Comparison of ENCODE assay signal across 10 cellular contexts in the genomic region with DNA sequence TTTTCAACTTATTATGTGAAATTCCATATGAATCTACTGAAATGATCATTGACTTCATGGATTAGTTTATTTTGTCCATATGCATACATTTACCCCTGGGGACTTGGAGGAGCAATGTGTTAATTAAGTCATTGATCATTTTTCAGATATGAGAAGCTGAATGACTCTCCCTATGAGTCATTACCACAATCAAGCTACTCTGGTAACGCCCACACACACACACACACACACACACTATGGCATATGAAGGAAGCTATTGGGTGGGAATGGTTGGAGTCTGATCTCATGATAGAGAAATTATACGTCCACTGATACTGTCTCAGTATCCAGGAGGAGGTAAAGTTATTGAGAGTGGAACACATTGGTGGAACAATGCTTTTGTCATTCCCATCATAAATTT.
DNase-seq lines count a peak whose midpoint lies in the region; TF ChIP-seq lines count a peak whose summit lies in the region.
"Had no signal": no experiment of that assay in that cellular context is flagged by ENCODE, and none has a peak within 500 bp of the region (broad histone marks: within the 10 kb centered on the region; RNA-seq: fewer than 3 reads in every experiment).

No MANE protein-coding gene starts in this region.

- no peak overlapping the region for H3K27ac Mint-ChIP-seq in chondrocyte (ENCODE audit: unreplicated experiment)

- TF ChIP-seq CTCF in cardiac fibroblast (IDR thresholded peaks at IDR 0.05; ENCODE audit: low read depth, low read length) (no peak), osteoblast (IDR thresholded peaks at IDR 0.05; ENCODE audit: extremely low read depth, low read depth, low read length) (no peak), chondrocyte (IDR thresholded peaks at IDR 0.05) (no peak)

- peak overlapping the region; percentile 30 for H3K27ac ChIP-seq in osteoblast (ENCODE audit: low read depth, low read length)
- H3K27ac ChIP-seq: adrenal gland, thoracic aorta had no signal

- H3K4me1 ChIP-seq in osteoblast (ENCODE audit: insufficient read depth, low read length) = peaks cover 20% of the 10 kb centered on the region
- H3K4me1 ChIP-seq: adrenal gland had no signal

- no peak overlapping the region for H3K4me3 ChIP-seq in cardiac fibroblast (replicated peaks in 1 of 2; ENCODE audit: low read depth in 2 of 2, low read length in 2 of 2)
- no peak overlapping the region for H3K4me3 ChIP-seq in osteoblast (ENCODE audit: insufficient read depth, low read length)
- H3K4me3 ChIP-seq: adrenal gland, thoracic aorta had no signal

- no peaks in the 10 kb centered on the region for H3K9me3 Mint-ChIP-seq in chondrocyte (ENCODE audit: low read depth)

- peaks cover 2% of the 10 kb centered on the region for H3K27me3 Mint-ChIP-seq in chondrocyte (ENCODE audit: low read depth)

- no peaks in the 10 kb centered on the region for H3K36me3 Mint-ChIP-seq in chondrocyte (ENCODE audit: low read depth)

- no peaks in the 10 kb centered on the region for H3K79me2 ChIP-seq in osteoblast (ENCODE audit: insufficient read depth, low read length)

- H3K4me1 Mint-ChIP-seq in chondrocyte (ENCODE audit: low read depth) = peaks cover 13% of the 10 kb centered on the region

- no peak overlapping the region for H3K4me3 Mint-ChIP-seq in chondrocyte (ENCODE audit: unreplicated experiment)

- H3K36me3 ChIP-seq in osteoblast (ENCODE audit: insufficient read depth, low read length) = no peaks in the 10 kb centered on the region
- H3K36me3 ChIP-seq: adrenal gland, thoracic aorta had no signal

- H2AFZ ChIP-seq in osteoblast (ENCODE audit: low read length) = no peak overlapping the region

- H4K20me1 ChIP-seq in osteoblast (ENCODE audit: insufficient read depth, low read length) = no peaks in the 10 kb centered on the region

- DNase-seq in GM03348 (ENCODE audit: low spot score) (peak; percentile 41), LoVo (ENCODE audit: low spot score) (peak; percentile 55), cardiac fibroblast (ENCODE audit: low read depth in 2 of 2) (peak; percentile 3 to 65), osteoblast (ENCODE audit: insufficient read length, low spot score, missing footprints) (peak; percentile 38), chondrocyte (ENCODE audit: low spot score) (no peak), DMS79 treated with DMSO at 0.1 percent for 48 hours (lab: John Stamatoyannopoulos, UW) (no peak)
- no peak for DNase-seq in effector CD8-positive, alpha-beta T cell (lab: John Stamatoyannopoulos, UW)
- DNase-seq: adrenal gland, Karpas-422 had no signal

- H3K27me3 ChIP-seq in osteoblast (ENCODE audit: insufficient read depth, low read length) = no peaks in the 10 kb centered on the region
- H3K27me3 ChIP-seq: adrenal gland had no signal

- H3K9me3 ChIP-seq in osteoblast (ENCODE audit: low read depth, low read length) = no peaks in the 10 kb centered on the region
- H3K9me3 ChIP-seq: adrenal gland, thoracic aorta had no signal

- peak overlapping the region; percentile 50 for H3K4me2 ChIP-seq in osteoblast (ENCODE audit: insufficient read depth, low read length)

Comparison
In these comparisons a context has a peak if more than half of its experiments do, and no peak if none do; other contexts are left out.
1. DNase-seq: peak in GM03348 (single experiment), LoVo (single experiment), cardiac fibroblast (2 of 2) and osteoblast (single experiment); none in chondrocyte (single experiment), DMS79 treated with DMSO at 0.1 percent for 48 hours (single experiment) and effector CD8-positive, alpha-beta T cell (single experiment).